ENCODE assay signal across 19 cellular contexts in genomic region chr19:35943542-35944301, GRCh38. TPM values are rescaled to one million over a fixed set of nuclear protein-coding genes. Genes with fewer than 3 reads are reported as not detected.
"Had no signal": no experiment of that assay in that cellular context is flagged by ENCODE, and none has a peak within 500 bp of the region (broad histone marks: within the 10 kb centered on the region; RNA-seq: fewer than 3 reads in every experiment).

No MANE protein-coding gene starts in this region.

- H3K27me3 Mint-ChIP-seq: activated naive CD8-positive, alpha-beta T cell had no signal

- H3K4me1 ChIP-seq: foreskin keratinocyte, upper lobe of right lung had no signal

- H3K36me3 Mint-ChIP-seq: activated naive CD8-positive, alpha-beta T cell had no signal

- DNase-seq: activated CD4-positive, alpha-beta T cell treated with anti-CD3 and anti-CD28 coated beads for 4 hours; endodermal cell; foreskin keratinocyte; hippocampal formation; sigmoid colon; stimulated activated CD4-positive, alpha-beta T cell treated with anti-CD3 and anti-CD28 coated beads, Interleukin-4, amount 100 ng/mL, for 24 hours; upper lobe of right lung had no signal

- H3K9me3 ChIP-seq: sigmoid colon, upper lobe of right lung had no signal

- H3K9me3 Mint-ChIP-seq: activated T-helper 1 cell treated with anti-CD3 and anti-CD28 coated beads, Interleukin-12 subunit alpha, Interleukin-12 subunit beta, Interleukin-2, Interleukin-4 antibody, amounts not matched to agents 30 ng/mL and 10 ng/mL and 1 ng/mL, durations not matched to agents 14 hours and 24 hours and 36 hours; endodermal cell; stimulated activated memory B cell treated with anti-CD40 and anti-IgM and Interleukin-4, amounts not matched to agents 10 μg/mL and 1 μg/mL and 100 μg/mL, for 72 hours had no signal

- H3K27ac ChIP-seq: cardiac muscle cell, foreskin keratinocyte, sigmoid colon, upper lobe of right lung had no signal

- H3K4me3 Mint-ChIP-seq: activated naive CD8-positive, alpha-beta T cell; activated T-helper 1 cell treated with anti-CD3 and anti-CD28 coated beads, Interleukin-12 subunit alpha, Interleukin-12 subunit beta, Interleukin-2, Interleukin-4 antibody, amounts not matched to agents 30 ng/mL and 10 ng/mL and 1 ng/mL, durations not matched to agents 14 hours and 24 hours and 36 hours; endodermal cell; stimulated activated memory B cell treated with anti-CD40 and anti-IgM and Interleukin-4, amounts not matched to agents 10 μg/mL and 1 μg/mL and 100 μg/mL, for 72 hours had no signal

- ATAC-seq: foreskin keratinocyte; left lobe of liver; stimulated activated memory B cell treated with anti-CD40 and anti-IgM and Interleukin-4, amounts not matched to agents 10 μg/mL and 1 μg/mL and 100 μg/mL, for 72 hours; upper lobe of right lung had no signal

- FAIRE-seq: colon, keratinocyte, TTC549 had no signal

- H3K27me3 ChIP-seq: cardiac muscle cell, foreskin keratinocyte, sigmoid colon, upper lobe of right lung had no signal

- H3K27ac Mint-ChIP-seq: endodermal cell; stimulated activated memory B cell treated with anti-CD40 and anti-IgM and Interleukin-4, amounts not matched to agents 10 μg/mL and 1 μg/mL and 100 μg/mL, for 72 hours had no signal

- H3K4me3 ChIP-seq: cardiac muscle cell, sigmoid colon, upper lobe of right lung had no signal

- H3K36me3 ChIP-seq: cardiac muscle cell had no signal

RNA-seq across cellular contexts. Expression of gene TYROBP, which starts 35.6 kb away (rescaled TPM):
- total RNA-seq: activated T-helper 1 cell treated with anti-CD3 and anti-CD28 coated beads, Interleukin-12 subunit alpha, Interleukin-12 subunit beta, Interleukin-2, Interleukin-4 antibody, amounts not matched to agents 30 ng/mL and 10 ng/mL and 1 ng/mL, durations not matched to agents 14 hours and 24 hours and 36 hours; cardiac muscle cell; endodermal cell; epithelial cell of proximal tubule; fibroblast of lung; foreskin keratinocyte; myocyte; T-helper 2 cell treated with Interferon-gamma antibody and Interleukin-4, amounts not matched to agents 100 ng/mL and 5 ng/mL, for 36 hours had no signal
- polyA plus RNA-seq: cardiac muscle cell, fibroblast of lung, foreskin keratinocyte, keratinocyte had no signal

RNA-seq across cellular contexts. Expression of gene HCST, which starts 41.4 kb away (rescaled TPM):
- total RNA-seq: epithelial cell of proximal tubule, myocyte had no signal
